1 cellular context compared by ENCODE assay signal in the genomic region with DNA sequence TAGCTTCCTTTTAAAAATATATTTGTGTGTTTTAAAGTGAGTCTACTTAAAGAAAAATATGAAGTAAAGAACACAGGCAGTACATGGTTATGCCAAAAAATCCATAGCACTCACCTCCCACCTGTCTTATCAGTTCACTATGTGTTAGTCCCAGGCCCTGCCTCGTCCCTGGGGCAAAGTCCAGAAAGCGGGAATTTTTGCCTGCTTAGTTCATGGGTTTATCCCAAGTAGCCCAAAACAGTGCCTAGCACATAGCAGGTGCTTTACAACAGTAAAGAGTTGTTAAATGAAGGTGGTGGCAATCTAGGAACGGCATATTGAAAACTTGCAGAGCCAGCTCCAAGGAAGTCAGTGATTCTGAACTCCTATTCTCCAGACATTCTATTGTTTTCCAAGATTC.
TF ChIP-seq lines count a peak whose summit lies in the region.

No MANE protein-coding gene starts in this region.

TF ChIP-seq in H1, 55 proteins besides CTCF, POLR2A, EP300 and RAD21:
- TF ChIP-seq, protein P1, sequence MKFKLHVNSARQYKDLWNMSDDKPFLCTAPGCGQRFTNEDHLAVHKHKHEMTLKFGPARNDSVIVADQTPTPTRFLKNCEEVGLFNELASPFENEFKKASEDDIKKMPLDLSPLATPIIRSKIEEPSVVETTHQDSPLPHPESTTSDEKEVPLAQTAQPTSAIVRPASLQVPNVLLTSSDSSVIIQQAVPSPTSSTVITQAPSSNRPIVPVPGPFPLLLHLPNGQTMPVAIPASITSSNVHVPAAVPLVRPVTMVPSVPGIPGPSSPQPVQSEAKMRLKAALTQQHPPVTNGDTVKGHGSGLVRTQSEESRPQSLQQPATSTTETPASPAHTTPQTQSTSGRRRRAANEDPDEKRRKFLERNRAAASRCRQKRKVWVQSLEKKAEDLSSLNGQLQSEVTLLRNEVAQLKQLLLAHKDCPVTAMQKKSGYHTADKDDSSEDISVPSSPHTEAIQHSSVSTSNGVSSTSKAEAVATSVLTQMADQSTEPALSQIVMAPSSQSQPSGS (IDR thresholded peaks at IDR 0.05; ENCODE audit: low read length) = no peak
- TF ChIP-seq KDM1A (IDR thresholded peaks at IDR 0.05; ENCODE audit: borderline replicate concordance, low read length) (no peak), YY1 (IDR thresholded peaks at IDR 0.05; ENCODE audit: low read depth, low read length) (no peak), TBP (IDR thresholded peaks at IDR 0.05; ENCODE audit: low read depth, low read length) (no peak), BCL11A (IDR thresholded peaks at IDR 0.05; ENCODE audit: low read depth in 2 of 2, low read length in 2 of 2) (no peak), ZNF274 (IDR thresholded peaks at IDR 0.05; ENCODE audit: borderline replicate concordance, extremely low read depth, low read length) (no peak), CHD1 (IDR thresholded peaks at IDR 0.05; ENCODE audit: low read depth, low read length) (no peak), TCF12 (IDR thresholded peaks at IDR 0.05; ENCODE audit: low read depth, low read length) (no peak), KDM4A (IDR thresholded peaks at IDR 0.05; ENCODE audit: low read depth, low read length, severe bottlenecking) (no peak), RNF2 (IDR thresholded peaks at IDR 0.05; ENCODE audit: borderline replicate concordance, low read depth, low read length, missing control alignments, poor library complexity, severe bottlenecking) (no peak), FOSL1 (IDR thresholded peaks at IDR 0.05; ENCODE audit: insufficient read depth, low read depth, low read length) (no peak)
